ENCODE assay signal across 23 cellular contexts in genomic region chr12:57255916-57256315, GRCh38. TPM values are rescaled to one million over a fixed set of nuclear protein-coding genes. Genes with fewer than 3 reads are reported as not detected.
"Had no signal": no experiment of that assay in that cellular context is flagged by ENCODE, and none has a peak within 500 bp of the region (broad histone marks: within the 10 kb centered on the region; RNA-seq: fewer than 3 reads in every experiment).

No MANE protein-coding gene starts in this region.

- ATAC-seq: activated CD4-positive, alpha-beta T cell treated with anti-CD3 and anti-CD28 coated beads for 36 hours; activated CD8-positive, alpha-beta memory T cell treated with anti-CD3 and anti-CD28 coated beads, Interleukin-2, amount 10 ng/mL, durations not matched to agents 7 days and 5 days; activated CD8-positive, alpha-beta T cell treated with anti-CD3 and anti-CD28 coated beads, Interleukin-2, amount 10 ng/mL, durations not matched to agents 7 days and 5 days; esophagus mucosa had no signal

- DNase-seq: activated CD4-positive, alpha-beta memory T cell treated with anti-CD3 and anti-CD28 coated beads for 36 hours; activated CD4-positive, alpha-beta T cell treated with anti-CD3 and anti-CD28 coated beads for 36 hours; activated CD4-positive, alpha-beta T cell treated with anti-CD3 and anti-CD28 coated beads, Interleukin-2, amount 10 ng/mL, durations not matched to agents 24 days and 14 days; activated CD4-positive, CD25-positive, alpha-beta regulatory T cell; activated CD4-positive, CD25-positive, alpha-beta regulatory T cell treated with anti-CD3 and anti-CD28 coated beads, Interleukin-2, amount 50 U/mL, for 72 hours; activated CD8-positive, alpha-beta memory T cell treated with anti-CD3 and anti-CD28 coated beads, Interleukin-2, amount 10 ng/mL, durations not matched to agents 7 days and 5 days; activated CD8-positive, alpha-beta memory T cell treated with anti-CD3 and anti-CD28 coated beads, Interleukin-2, amount 50 U/mL, for 4 hours; activated CD8-positive, alpha-beta T cell treated with anti-CD3 and anti-CD28 coated beads, Interleukin-2, amount 10 ng/mL, durations not matched to agents 7 days and 5 days; activated gamma-delta T cell treated with Interleukin-2 at 50 U/mL for 16 hours; activated naive CD4-positive, alpha-beta T cell treated with anti-CD3 and anti-CD28 coated beads, Interleukin-2, amount 50 U/mL, for 16 hours; activated naive CD4-positive, alpha-beta T cell treated with Interleukin-2 at 50 U/mL for 16 hours; activated T-cell treated with anti-CD3 and anti-CD28 coated beads, Interleukin-2, amount 50 U/mL, for 1 hour; activated T-cell treated with anti-CD3 and anti-CD28 coated beads, Interleukin-2, amount 50 U/mL, for 48 hours; amniotic stem cell; anterior cingulate cortex; brain microvascular endothelial cell; caudate nucleus; colonic mucosa; effector CD8-positive, alpha-beta T cell; foreskin fibroblast; T-helper 2 cell had no signal

- H3K4me3 ChIP-seq: colonic mucosa had no signal

- H3K36me3 ChIP-seq: colonic mucosa had no signal

- H3K4me1 ChIP-seq: colonic mucosa had no signal

- H3K9me3 ChIP-seq: colonic mucosa had no signal

- H3K27me3 ChIP-seq: brain microvascular endothelial cell, colonic mucosa had no signal

- H3K27ac ChIP-seq: brain microvascular endothelial cell, colonic mucosa had no signal

RNA-seq across cellular contexts. Expression of gene STAC3, which starts 4.9 kb away (rescaled TPM):
- total RNA-seq: epithelial cell of proximal tubule had no signal

RNA-seq across cellular contexts. Expression of gene NXPH4, which starts 39.3 kb away (rescaled TPM):
- total RNA-seq: epithelial cell of proximal tubule had no signal
